In the genomic region with DNA sequence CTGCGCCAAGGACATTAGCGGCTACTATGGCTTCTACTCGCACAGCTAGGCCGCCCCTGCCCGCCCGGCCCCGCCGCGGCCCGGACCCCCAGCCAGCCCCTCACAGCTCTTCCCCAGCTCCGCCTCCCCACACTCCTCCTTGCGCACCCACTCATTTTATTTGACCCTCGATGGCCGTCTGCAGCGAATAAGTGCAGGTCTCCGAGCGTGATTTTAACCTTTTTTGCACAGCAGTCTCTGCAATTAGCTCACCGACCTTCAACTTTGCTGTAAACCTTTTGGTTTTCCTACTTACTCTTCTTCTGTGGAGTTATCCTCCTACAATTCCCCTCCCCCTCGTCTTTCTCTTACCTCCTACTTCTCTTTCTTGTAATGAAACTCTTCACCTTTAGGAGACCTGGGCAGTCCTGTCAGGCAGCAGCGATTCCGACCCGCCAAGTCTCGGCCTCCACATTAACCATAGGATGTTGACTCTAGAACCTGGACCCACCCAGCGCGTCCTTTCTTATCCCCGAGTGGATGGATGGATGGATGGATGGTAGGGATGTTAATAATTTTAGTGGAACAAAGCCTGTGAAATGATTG, we compare ENCODE assay signal across 12 cellular contexts. TPM values are rescaled to one million over a fixed set of nuclear protein-coding genes. Genes with fewer than 3 reads are reported as not detected.
DNase-seq lines count a peak whose midpoint lies in the region; TF ChIP-seq lines count a peak whose summit lies in the region.
"Had no signal": no experiment of that assay in that cellular context is flagged by ENCODE, and none has a peak within 500 bp of the region (broad histone marks: within the 10 kb centered on the region; RNA-seq: fewer than 3 reads in every experiment).

No MANE protein-coding gene starts in this region.

- H3K27ac ChIP-seq in rectal smooth muscle tissue (ENCODE audit: low read depth, low read length): no peak overlapping the region
- H3K27ac ChIP-seq: SJSA1, upper lobe of left lung had no signal

- POLR2A ChIA-PET in activated CD4-positive, alpha-beta memory T cell treated with anti-CD3 and anti-CD28 coated beads for 36 hours (lab: Charles Lee): interaction anchor here (0.6 kb wide), 1 partner anchor 8 kb away, joined by 4 read pairs; a partner anchor contains a TSS

- peak overlapping the region; percentile 10 for H3K4me3 ChIP-seq in GM06990 (replicated peaks; ENCODE audit: low read depth, low read length)
- peak overlapping the region; percentile 40 for H3K4me3 ChIP-seq in fibroblast of villous mesenchyme (ENCODE audit: low read depth, low read length)
- H3K4me3 ChIP-seq in rectal smooth muscle tissue (ENCODE audit: low read length): peak overlapping the region; percentile 54
- H3K4me3 ChIP-seq: SJSA1 had no signal

- no peaks in the 10 kb centered on the region; the same call in 1 of the 2 replicates for H3K27me3 ChIP-seq in GM06990 (replicated peaks; ENCODE audit: control insufficient read depth, insufficient read depth, low read length)
- peaks cover 69% of the 10 kb centered on the region for H3K27me3 ChIP-seq in rectal smooth muscle tissue (ENCODE audit: control insufficient read depth, insufficient read depth, low read length)
- H3K27me3 ChIP-seq: SJSA1 had no signal

- DNase-seq in GM06990 (ENCODE audit: extremely low read depth, insufficient read length) (no peak), fibroblast of villous mesenchyme (ENCODE audit: low read depth) (no peak), NCI-H1092 treated with DMSO at 0.1 percent for 48 hours (lab: John Stamatoyannopoulos, UW) (no peak), COLO829 (ENCODE audit: low spot score) (no peak), NCI-H128 (lab: John Stamatoyannopoulos, UW; ENCODE audit: unreplicated experiment) (no peak)
- no peak for DNase-seq in activated CD4-positive, alpha-beta memory T cell treated with anti-CD3 and anti-CD28 coated beads for 36 hours
- no peak for DNase-seq in stimulated activated naive CD4-positive, alpha-beta T cell treated with Interleukin-2 at 50 U/mL for 16 hours (lab: John Stamatoyannopoulos, UW)
- DNase-seq: NCI-H1930 had no signal

- intact Hi-C loops in activated CD4-positive, alpha-beta memory T cell treated with anti-CD3 and anti-CD28 coated beads for 36 hours (cut with micrococcal nuclease): loop anchor here (1.0 to 10.0 kb wide), 3 partner anchors 8 to 701 kb away; a partner anchor contains a TSS

- H3K36me3 ChIP-seq in GM06990 (ENCODE audit: control insufficient read depth, insufficient read depth, low read length) (no peaks in the 10 kb centered on the region), rectal smooth muscle tissue (ENCODE audit: control insufficient read depth, insufficient read depth, low read length) (no peaks in the 10 kb centered on the region)
- H3K36me3 ChIP-seq: SJSA1, upper lobe of left lung had no signal

- no peak overlapping the region for H3K9ac ChIP-seq in rectal smooth muscle tissue (ENCODE audit: low read length)

- peaks cover 4% of the 10 kb centered on the region for H3K36me3 Mint-ChIP-seq in activated CD4-positive, alpha-beta memory T cell treated with anti-CD3 and anti-CD28 coated beads for 36 hours

- no peaks in the 10 kb centered on the region for H3K9me3 Mint-ChIP-seq in activated CD4-positive, alpha-beta memory T cell treated with anti-CD3 and anti-CD28 coated beads for 36 hours

- peak overlapping the region; percentile 24 for H3K27ac Mint-ChIP-seq in activated CD4-positive, alpha-beta memory T cell treated with anti-CD3 and anti-CD28 coated beads for 36 hours

- CTCF ChIA-PET in activated CD4-positive, alpha-beta memory T cell treated with anti-CD3 and anti-CD28 coated beads for 36 hours (lab: Charles Lee): interaction anchor here (0.8 kb wide), 1 partner anchor 100 kb away, joined by 4 read pairs; no protein-coding TSS in a partner anchor

- H3K4me1 Mint-ChIP-seq in activated CD4-positive, alpha-beta memory T cell treated with anti-CD3 and anti-CD28 coated beads for 36 hours (ENCODE audit: low read depth): peaks cover 29% of the 10 kb centered on the region

- peaks cover 75% of the 10 kb centered on the region for H3K27me3 Mint-ChIP-seq in activated CD4-positive, alpha-beta memory T cell treated with anti-CD3 and anti-CD28 coated beads for 36 hours

- H3K4me3 Mint-ChIP-seq in activated CD4-positive, alpha-beta memory T cell treated with anti-CD3 and anti-CD28 coated beads for 36 hours: peak overlapping the region; percentile 38

- TF ChIP-seq CTCF in GM06990 (IDR thresholded peaks at IDR 0.05; ENCODE audit: insufficient read depth, low read length, poor library complexity, severe bottlenecking) (no peak), fibroblast of villous mesenchyme (IDR thresholded peaks at IDR 0.05; ENCODE audit: insufficient read depth, low read depth, low read length) (no peak)

- H3K4me1 ChIP-seq in rectal smooth muscle tissue (ENCODE audit: control insufficient read depth, insufficient read depth, low read length): no peaks in the 10 kb centered on the region
- H3K4me1 ChIP-seq: SJSA1 had no signal

RNA-seq across cellular contexts. Expression of a gene that starts 8.2 kb away (rescaled TPM):
- not detected for total RNA-seq in activated CD4-positive, alpha-beta memory T cell treated with anti-CD3 and anti-CD28 coated beads for 36 hours
- under 0.01 TPM in 1 of 2 replicates, not detected in the other for total RNA-seq in fibroblast of villous mesenchyme
- total RNA-seq: glomerular endothelial cell, upper lobe of left lung had no signal
